Comparison of ENCODE assay signal across 15 cellular contexts in the genomic region with DNA sequence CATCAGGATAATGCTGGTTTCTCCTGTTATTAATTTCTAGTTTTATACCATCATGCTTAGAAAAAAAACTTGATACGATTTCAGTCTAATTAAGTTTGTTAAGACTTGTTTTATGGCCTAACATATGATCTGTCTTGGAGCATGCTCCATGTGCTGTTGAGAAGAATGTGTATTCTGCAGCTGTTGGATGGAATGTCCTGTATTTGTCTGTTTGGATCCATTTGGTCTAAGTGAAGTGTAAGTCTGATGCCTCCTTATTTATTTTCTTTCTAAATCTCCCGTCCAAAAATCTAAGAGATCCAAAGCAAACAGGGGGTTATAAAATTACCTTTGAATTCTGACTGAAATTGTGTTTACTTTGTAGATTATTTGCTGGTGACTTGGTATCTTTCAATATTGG. TPM values are rescaled to one million over a fixed set of nuclear protein-coding genes. Genes with fewer than 3 reads are reported as not detected.
DNase-seq lines count a peak whose midpoint lies in the region; ATAC-seq, FAIRE-seq and TF ChIP-seq lines count a peak whose summit lies in the region.
"Had no signal": no experiment of that assay in that cellular context is flagged by ENCODE, and none has a peak within 500 bp of the region (broad histone marks: within the 10 kb centered on the region; RNA-seq: fewer than 3 reads in every experiment).

No MANE protein-coding gene starts in this region.

- POLR2A ChIA-PET in SK-N-SH (lab: Yijun Ruan, JAX), result no interaction called here
- POLR2A ChIA-PET in CD8-positive, alpha-beta memory T cell (lab: Charles Lee), result no interaction called here

- no peaks in the 10 kb centered on the region for H3K9me3 Mint-ChIP-seq in CD8-positive, alpha-beta memory T cell
- H3K9me3 Mint-ChIP-seq: H9 had no signal

- peaks cover 5 to 41% (median 16%) of the 10 kb centered on the region in 3 donors for H3K36me3 Mint-ChIP-seq in CD8-positive, alpha-beta memory T cell

- peaks cover 91% of the 10 kb centered on the region for H4K20me1 ChIP-seq in SK-N-SH (ENCODE audit: insufficient read depth)

- H3K9me2 ChIP-seq in SK-N-SH, result no peaks in the 10 kb centered on the region

- H3K4me1 ChIP-seq in SK-N-SH (ENCODE audit: control insufficient read depth in 1 of 2, insufficient read depth in 2 of 2, low read depth in 1 of 2, low read length in 1 of 2), result peaks cover 4 to 36% of the 10 kb centered on the region in 2 experiments; a peak in 2 of 4 replicates
- H3K4me1 ChIP-seq in CD8-positive, alpha-beta memory T cell (ENCODE audit: insufficient read depth, low read length), result peaks cover 8% of the 10 kb centered on the region

- H3K4me2 ChIP-seq in SK-N-SH, result 0 out of 2 replicates have a peak overlapping the region, but pooled peaks have one; percentile 2

- peak overlapping the region in 1 of 7 donors; percentile 41 for H3K4me3 Mint-ChIP-seq in CD8-positive, alpha-beta memory T cell
- H3K4me3 Mint-ChIP-seq: H9 had no signal

- H3K4me3 ChIP-seq in SK-N-SH (ENCODE audit: low read depth in 2 of 2, low read length in 1 of 2), result no peak overlapping the region
- no peak overlapping the region for H3K4me3 ChIP-seq in CD8-positive, alpha-beta memory T cell (ENCODE audit: low read length)

- peaks cover 3 to 65% of the 10 kb centered on the region in 2 experiments for H3K36me3 ChIP-seq in SK-N-SH (replicated peaks in 1 of 2; ENCODE audit: control insufficient read depth in 1 of 2, insufficient read depth in 2 of 2, low read length in 1 of 2)
- no peaks in the 10 kb centered on the region for H3K36me3 ChIP-seq in CD8-positive, alpha-beta memory T cell (ENCODE audit: insufficient read depth, low read length)

- no peaks in the 10 kb centered on the region for H3K9me3 ChIP-seq in SK-N-SH
- no peaks in the 10 kb centered on the region for H3K9me3 ChIP-seq in CD8-positive, alpha-beta memory T cell (ENCODE audit: low read length)

- H3K27ac ChIP-seq in SK-N-SH (ENCODE audit: low read depth in 2 of 2, low read length in 1 of 2) (no peak overlapping the region), VCaP (peak overlapping the region; percentile 27; the same call in 1 of the 2 replicates)
- no peak overlapping the region for H3K27ac ChIP-seq in CD8-positive, alpha-beta memory T cell (ENCODE audit: low read depth, low read length)
- H3K27ac ChIP-seq: C4-2B had no signal

- no peak for ATAC-seq in SK-N-SH treated with all-trans-retinoic acid at 6 μM for 48 hours

- WGBS in SK-N-SH (ENCODE audit: low lambda C conversion rate), result 41% methylated on average over 2 of the region's 2 CpGs

- no peak for DNase-seq in SK-N-SH
- no peak for DNase-seq in CD8-positive, alpha-beta memory T cell
- no peak for DNase-seq in GM13976 (ENCODE audit: low spot score)
- no peak for DNase-seq in activated CD4-positive, CD25-positive, alpha-beta regulatory T cell (lab: John Stamatoyannopoulos, UW)
- no peak for DNase-seq in 8988T
- DNase-seq: DMS53, H9, NCI-H1048, NCI-H187, NCI-H446 had no signal

- no peaks in the 10 kb centered on the region for H3K27me3 Mint-ChIP-seq in CD8-positive, alpha-beta memory T cell

- peak; percentile 62 for FAIRE-seq in islet of Langerhans (lab: Jason Lieb, UNC)
- FAIRE-seq: GM18507 had no signal

- H3F3A ChIP-seq in SK-N-SH (replicated peaks; ENCODE audit: insufficient read depth), result peaks cover 24% of the 10 kb centered on the region

- CTCF ChIA-PET in SK-N-SH (lab: Yijun Ruan, JAX), result interaction anchor here (0.7 kb wide), 1 partner anchor 10 kb away, joined by 3 read pairs; no protein-coding TSS in a partner anchor
- CTCF ChIA-PET in CD8-positive, alpha-beta memory T cell (lab: Charles Lee), result no interaction called here

- peaks cover 99% of the 10 kb centered on the region for H3K79me2 ChIP-seq in SK-N-SH (ENCODE audit: insufficient read depth)

- H3K9ac ChIP-seq in SK-N-SH, result no peak overlapping the region

- H2AFZ ChIP-seq in SK-N-SH (ENCODE audit: low read depth), result no peak overlapping the region

- H3K4me1 Mint-ChIP-seq in CD8-positive, alpha-beta memory T cell, result peaks cover 66 to 91% (median 87%) of the 10 kb centered on the region in 3 donors

- H3K27me3 ChIP-seq in SK-N-SH (ENCODE audit: insufficient read depth), result no peaks in the 10 kb centered on the region
- no peaks in the 10 kb centered on the region for H3K27me3 ChIP-seq in CD8-positive, alpha-beta memory T cell (ENCODE audit: insufficient read depth, low read length, poor library complexity, severe bottlenecking)

- in situ Hi-C loops in GM13976 (cut with MboI; ENCODE audit: low sequenced_read_pairs, unreplicated experiment), result no loop called here

- no peak for TF ChIP-seq RAD21 in SK-N-SH (IDR thresholded peaks at IDR 0.05; ENCODE audit: low read length)

- TF ChIP-seq CTCF in SK-N-SH (IDR thresholded peaks at IDR 0.05) (no peak), VCaP (conservative IDR thresholded peaks at IDR 0.05) (no peak), GM13976 (IDR thresholded peaks at IDR 0.05; ENCODE audit: borderline replicate concordance, control extremely low read depth, extremely low read depth, insufficient read depth, missing control alignments) (no peak)

- no peak for TF ChIP-seq EP300 in SK-N-SH (IDR thresholded peaks at IDR 0.05; ENCODE audit: borderline replicate concordance in 1 of 2, low read depth in 1 of 2, low read length in 1 of 2)

- H3K27ac Mint-ChIP-seq in CD8-positive, alpha-beta memory T cell, result peak overlapping the region in 5 of 8 donors; percentile 6 to 59 (median 34)
- H3K27ac Mint-ChIP-seq: H9 had no signal

TF ChIP-seq in SK-N-SH, 30 proteins besides CTCF, POLR2A, EP300 and RAD21 (continues in another document):
- TF ChIP-seq, protein P1, sequence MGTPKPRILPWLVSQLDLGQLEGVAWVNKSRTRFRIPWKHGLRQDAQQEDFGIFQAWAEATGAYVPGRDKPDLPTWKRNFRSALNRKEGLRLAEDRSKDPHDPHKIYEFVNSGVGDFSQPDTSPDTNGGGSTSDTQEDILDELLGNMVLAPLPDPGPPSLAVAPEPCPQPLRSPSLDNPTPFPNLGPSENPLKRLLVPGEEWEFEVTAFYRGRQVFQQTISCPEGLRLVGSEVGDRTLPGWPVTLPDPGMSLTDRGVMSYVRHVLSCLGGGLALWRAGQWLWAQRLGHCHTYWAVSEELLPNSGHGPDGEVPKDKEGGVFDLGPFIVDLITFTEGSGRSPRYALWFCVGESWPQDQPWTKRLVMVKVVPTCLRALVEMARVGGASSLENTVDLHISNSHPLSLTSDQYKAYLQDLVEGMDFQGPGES (IDR thresholded peaks at IDR 0.05; ENCODE audit: low read depth, low read length), result no peak
- TF ChIP-seq, protein P2, sequence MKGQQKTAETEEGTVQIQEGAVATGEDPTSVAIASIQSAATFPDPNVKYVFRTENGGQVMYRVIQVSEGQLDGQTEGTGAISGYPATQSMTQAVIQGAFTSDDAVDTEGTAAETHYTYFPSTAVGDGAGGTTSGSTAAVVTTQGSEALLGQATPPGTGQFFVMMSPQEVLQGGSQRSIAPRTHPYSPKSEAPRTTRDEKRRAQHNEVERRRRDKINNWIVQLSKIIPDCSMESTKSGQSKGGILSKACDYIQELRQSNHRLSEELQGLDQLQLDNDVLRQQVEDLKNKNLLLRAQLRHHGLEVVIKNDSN (IDR thresholded peaks at IDR 0.05; ENCODE audit: borderline replicate concordance, low read depth), result no peak
- no peak for TF ChIP-seq TAF1 (IDR thresholded peaks at IDR 0.05; ENCODE audit: borderline replicate concordance, low read depth, low read length)
- TF ChIP-seq, protein P3, sequence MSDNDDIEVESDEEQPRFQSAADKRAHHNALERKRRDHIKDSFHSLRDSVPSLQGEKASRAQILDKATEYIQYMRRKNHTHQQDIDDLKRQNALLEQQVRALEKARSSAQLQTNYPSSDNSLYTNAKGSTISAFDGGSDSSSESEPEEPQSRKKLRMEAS (IDR thresholded peaks at IDR 0.05; ENCODE audit: low read depth), result no peak

TF ChIP-seq in SK-N-SH treated with all-trans-retinoic acid at 6 μM for 48 hours, 23 proteins besides CTCF, POLR2A, EP300 and RAD21 (continues in another document):
- TF ChIP-seq ARNTL (CRISPR knock-in tag; IDR thresholded peaks at IDR 0.05; ENCODE audit: borderline replicate concordance, low read depth) (no peak), ZFP3 (CRISPR knock-in tag; IDR thresholded peaks at IDR 0.05) (no peak), CSDC2 (CRISPR knock-in tag; IDR thresholded peaks at IDR 0.05) (no peak), TCF4 (CRISPR knock-in tag; IDR thresholded peaks at IDR 0.05; ENCODE audit: borderline replicate concordance) (no peak), ESRRG (CRISPR knock-in tag; IDR thresholded peaks at IDR 0.05) (no peak), RARB (CRISPR knock-in tag; IDR thresholded peaks at IDR 0.05) (no peak)
- TF ChIP-seq, protein P4, sequence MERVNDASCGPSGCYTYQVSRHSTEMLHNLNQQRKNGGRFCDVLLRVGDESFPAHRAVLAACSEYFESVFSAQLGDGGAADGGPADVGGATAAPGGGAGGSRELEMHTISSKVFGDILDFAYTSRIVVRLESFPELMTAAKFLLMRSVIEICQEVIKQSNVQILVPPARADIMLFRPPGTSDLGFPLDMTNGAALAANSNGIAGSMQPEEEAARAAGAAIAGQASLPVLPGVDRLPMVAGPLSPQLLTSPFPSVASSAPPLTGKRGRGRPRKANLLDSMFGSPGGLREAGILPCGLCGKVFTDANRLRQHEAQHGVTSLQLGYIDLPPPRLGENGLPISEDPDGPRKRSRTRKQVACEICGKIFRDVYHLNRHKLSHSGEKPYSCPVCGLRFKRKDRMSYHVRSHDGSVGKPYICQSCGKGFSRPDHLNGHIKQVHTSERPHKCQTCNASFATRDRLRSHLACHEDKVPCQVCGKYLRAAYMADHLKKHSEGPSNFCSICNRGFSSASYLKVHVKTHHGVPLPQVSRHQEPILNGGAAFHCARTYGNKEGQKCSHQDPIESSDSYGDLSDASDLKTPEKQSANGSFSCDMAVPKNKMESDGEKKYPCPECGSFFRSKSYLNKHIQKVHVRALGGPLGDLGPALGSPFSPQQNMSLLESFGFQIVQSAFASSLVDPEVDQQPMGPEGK (CRISPR knock-in tag; IDR thresholded peaks at IDR 0.05; ENCODE audit: borderline replicate concordance), result no peak

RNA-seq across cellular contexts. Expression of a gene that starts 5.5 kb away (rescaled TPM):
- 558 and 669 TPM in 2 replicates for polyA plus RNA-seq in SK-N-SH (2012; rRNA removed)
- 311 and 514 TPM in 2 replicates for polyA plus RNA-seq in SK-N-SH (2012; cell fraction: cytosol; rRNA removed)
- 151 and 328 TPM in 2 replicates for polyA plus RNA-seq in SK-N-SH (2012; cell fraction: nucleus; rRNA removed)
- total RNA-seq in CD8-positive, alpha-beta memory T cell, result 10 to 100 TPM; 45.2 to 45.4 TPM
- polyA plus RNA-seq in CD8-positive, alpha-beta memory T cell, result 150 TPM

RNA-seq across cellular contexts. Expression of a gene that starts 30.0 kb away (rescaled TPM):
- polyA plus RNA-seq in SK-N-SH (2012; rRNA removed), result 0.02 TPM in 1 of 2 replicates, not detected in the other
- polyA plus RNA-seq in SK-N-SH (2012; cell fraction: cytosol; rRNA removed), result 0.01 and 0.03 TPM in 2 replicates
- 0.01 TPM in 1 of 2 replicates, not detected in the other for polyA plus RNA-seq in SK-N-SH (2012; cell fraction: nucleus; rRNA removed)
- total RNA-seq in CD8-positive, alpha-beta memory T cell, result not detected
- 0.05 TPM for polyA plus RNA-seq in CD8-positive, alpha-beta memory T cell
